8 cellular contexts compared by ENCODE assay signal in the genomic region with DNA sequence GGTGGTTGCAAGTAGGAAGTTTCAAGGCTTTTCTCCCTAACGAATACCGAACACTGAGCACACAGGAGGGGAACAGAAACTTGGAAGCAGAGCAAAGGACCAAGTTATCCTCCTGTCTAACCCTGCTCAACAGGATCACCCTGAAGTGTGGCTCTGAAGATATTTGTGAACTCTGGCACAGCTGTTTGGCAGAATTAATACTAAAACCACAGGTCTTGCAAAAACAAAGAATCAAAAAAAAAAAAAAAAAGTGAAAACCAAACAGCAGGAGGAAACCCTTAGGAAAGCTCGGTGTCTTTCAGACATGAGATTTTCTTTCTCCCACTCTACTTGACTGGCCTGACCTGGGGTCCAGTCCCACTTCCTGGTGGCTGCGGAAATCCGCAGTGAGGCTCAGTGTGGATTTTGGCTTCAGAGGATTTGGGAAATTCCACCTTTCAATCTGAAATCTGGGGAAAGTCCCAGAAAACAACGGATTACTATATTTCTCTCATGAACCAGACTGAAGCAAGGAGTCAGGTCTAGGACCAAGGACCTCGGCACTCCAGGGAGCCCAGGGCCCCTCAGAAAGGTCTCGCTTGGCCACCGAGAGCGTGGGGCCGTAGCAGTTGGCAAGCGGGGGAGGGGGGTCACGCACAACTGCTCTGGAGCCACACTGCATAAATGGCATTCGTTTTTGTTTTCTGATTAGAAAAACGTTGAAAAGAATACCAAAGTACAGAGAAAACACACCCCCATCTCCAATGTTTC. TPM values are rescaled to one million over a fixed set of nuclear protein-coding genes. Genes with fewer than 3 reads are reported as not detected.
A peak's percentile ranks its signal among the peaks of the same experiment; 100 is the strongest.
DNase-seq lines count a peak whose midpoint lies in the region; ATAC-seq, FAIRE-seq and TF ChIP-seq lines count a peak whose summit lies in the region.

No MANE protein-coding gene starts in this region.

- peak overlapping the region; percentile 71 to 97 for H3K4me3 ChIP-seq in tibial artery

- no peak for ATAC-seq in GM19023 (IDR thresholded peaks at IDR 0.05; ENCODE audit: unreplicated experiment)

- no peak for TF ChIP-seq CTCF in tibial artery (IDR thresholded peaks at IDR 0.05)

- peak; percentile 22 for DNase-seq in activated T-cell treated with anti-CD3 and anti-CD28 coated beads, Interleukin-2, amount 50 U/mL, for 1 hour
- DNase-seq in activated T-cell treated with anti-CD3 and anti-CD28 coated beads for 4 hours = no peak
- DNase-seq in RCC 7860 (ENCODE audit: low spot score) = peak; percentile 21
- DNase-seq in dermis microvascular lymphatic vessel endothelial cell (ENCODE audit: low read depth in 2 of 2) = peak; percentile 29 to 69
- DNase-seq in lung microvascular endothelial cell (ENCODE audit: low read depth in 2 of 2) = peak; percentile 50
- DNase-seq in tibial artery = no peak
- DNase-seq in effector CD4-positive, alpha-beta T cell = no peak

- H3K36me3 ChIP-seq in tibial artery = no peaks in the 10 kb centered on the region

- intact Hi-C loops in tibial artery (cut with DNase I; ENCODE audit: low total_unique reads) = no loop called here

- no peak for FAIRE-seq in RCC 7860 (lab: Jason Lieb, UNC)

- peak overlapping the region; percentile 81 to 88 for H3K27ac ChIP-seq in tibial artery

- H3K9me3 ChIP-seq in tibial artery = no peaks in the 10 kb centered on the region

- H3K27me3 ChIP-seq in tibial artery = no peaks in the 10 kb centered on the region

- peaks cover 0 to 20% (median 9%) of the 10 kb centered on the region in 4 donors for H3K4me1 ChIP-seq in tibial artery

RNA-seq across cellular contexts. Expression of a gene that starts 0.9 kb away (rescaled TPM):
- 11.9 and 12.5 TPM in 2 replicates for total RNA-seq in dermis microvascular lymphatic vessel endothelial cell
- 10.2 and 16.1 TPM in 2 replicates for total RNA-seq in lung microvascular endothelial cell

RNA-seq across cellular contexts. Expression of a gene that starts 12.3 kb away (rescaled TPM):
- total RNA-seq in dermis microvascular lymphatic vessel endothelial cell (1.0 and 1.2 TPM in 2 replicates), lung microvascular endothelial cell (1.1 and 1.2 TPM in 2 replicates)

RNA-seq across cellular contexts. Expression of a gene that starts 53.2 kb away (rescaled TPM):
- 25.7 and 27.6 TPM in 2 replicates for total RNA-seq in dermis microvascular lymphatic vessel endothelial cell
- 22.9 and 37.7 TPM in 2 replicates for total RNA-seq in lung microvascular endothelial cell

Comparison
In these comparisons a context has a peak if more than half of its experiments do, and no peak if none do; other contexts are left out.
1. DNase-seq: peak in activated T-cell treated with anti-CD3 and anti-CD28 coated beads, Interleukin-2, amount 50 U/mL, for 1 hour (single experiment), RCC 7860 (single experiment), dermis microvascular lymphatic vessel endothelial cell (2 of 2) and lung microvascular endothelial cell (2 of 2); none in activated T-cell treated with anti-CD3 and anti-CD28 coated beads for 4 hours (single experiment), tibial artery (0 of 2) and effector CD4-positive, alpha-beta T cell (single experiment).